Comparison of ENCODE assay signal across 8 cellular contexts in the genomic region with DNA sequence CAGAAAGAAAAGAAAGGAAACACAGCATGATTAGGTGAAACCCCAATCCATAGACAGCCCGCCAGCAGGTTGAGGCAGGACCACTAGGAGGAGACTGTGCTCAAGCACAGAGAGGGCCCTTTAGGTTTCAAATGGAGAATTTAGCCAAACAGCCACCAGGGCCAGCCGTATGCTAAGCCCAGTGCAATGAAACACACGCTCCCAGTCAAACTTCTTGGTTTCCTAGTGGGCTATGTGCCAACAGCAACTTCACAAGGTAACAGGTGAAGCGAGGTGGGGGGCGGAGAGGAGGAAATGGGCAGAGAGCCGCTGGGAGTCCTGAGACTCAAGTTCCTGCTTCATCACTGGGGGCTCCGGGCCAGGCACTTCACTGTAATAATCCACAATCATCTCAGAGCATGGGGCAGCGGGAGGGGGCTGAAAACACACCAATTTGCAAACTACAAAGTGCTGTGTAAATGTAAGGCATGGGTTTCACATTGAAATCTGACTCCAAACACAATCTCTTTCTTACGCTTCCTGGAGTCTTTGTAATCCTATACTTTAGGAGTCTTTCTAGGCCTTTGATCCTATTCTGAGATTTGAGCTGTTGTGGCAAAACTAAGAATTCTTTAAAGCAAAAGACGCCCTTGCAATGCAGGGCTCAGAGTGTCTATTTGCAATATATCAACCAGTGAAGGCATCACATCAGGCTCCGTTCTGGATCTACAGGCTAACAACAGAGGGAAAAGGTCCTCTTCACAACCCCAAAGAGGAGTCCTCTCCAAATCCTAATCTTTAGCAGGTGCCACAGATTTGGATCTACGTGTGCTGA.
DNase-seq lines count a peak whose midpoint lies in the region; ATAC-seq and TF ChIP-seq lines count a peak whose summit lies in the region.

No MANE protein-coding gene starts in this region.

- H3F3A ChIP-seq in neural progenitor cell (ENCODE audit: low read depth) = no peaks in the 10 kb centered on the region

- peak overlapping the region; percentile 33 for H2AFZ ChIP-seq in neural progenitor cell (replicated peaks)

- no peaks in the 10 kb centered on the region for H3K27me3 Mint-ChIP-seq in CD4-positive, CD25-positive, alpha-beta regulatory T cell
- peaks cover 2% of the 10 kb centered on the region for H3K27me3 Mint-ChIP-seq in neural progenitor cell (ENCODE audit: insufficient read depth, low read depth)

- peak overlapping the region; percentile 77 to 86 (median 82) for H3K4me3 Mint-ChIP-seq in CD4-positive, CD25-positive, alpha-beta regulatory T cell
- no peak overlapping the region for H3K4me3 Mint-ChIP-seq in neural progenitor cell

- peak overlapping the region; percentile 77 for H3K4me3 ChIP-seq in CD4-positive, CD25-positive, alpha-beta regulatory T cell (ENCODE audit: low read depth, low read length)
- no peak overlapping the region for H3K4me3 ChIP-seq in epithelial cell of proximal tubule (ENCODE audit: low read depth, low read length)
- H3K4me3 ChIP-seq in neural progenitor cell = no peak overlapping the region
- no peak overlapping the region for H3K4me3 ChIP-seq in uterus

- no peak overlapping the region for H3K9ac ChIP-seq in neural progenitor cell

- no peaks in the 10 kb centered on the region for H3K9me3 Mint-ChIP-seq in CD4-positive, CD25-positive, alpha-beta regulatory T cell
- peaks cover 3% of the 10 kb centered on the region for H3K9me3 Mint-ChIP-seq in neural progenitor cell

- peak overlapping the region; percentile 78 for H3K27ac ChIP-seq in CD4-positive, CD25-positive, alpha-beta regulatory T cell (ENCODE audit: insufficient read depth, low read length, poor library complexity, severe bottlenecking)
- no peak overlapping the region for H3K27ac ChIP-seq in neural progenitor cell
- H3K27ac ChIP-seq in uterus = peak overlapping the region in 1 of 2 donors; percentile 51

- H3K27ac Mint-ChIP-seq in CD4-positive, CD25-positive, alpha-beta regulatory T cell = peak overlapping the region; percentile 88 to 97 (median 95)
- peak overlapping the region; percentile 78 for H3K27ac Mint-ChIP-seq in neural progenitor cell

- no peak overlapping the region for H3K4me2 ChIP-seq in neural progenitor cell

- TF ChIP-seq CTCF in epithelial cell of proximal tubule (conservative IDR thresholded peaks at IDR 0.05; ENCODE audit: low read depth, low read length) = peak; percentile 96
- peak; percentile 68 for TF ChIP-seq CTCF in neural progenitor cell (IDR thresholded peaks at IDR 0.05)
- peak in 3 of 4 experiments; percentile 21 to 32 (median 29) for TF ChIP-seq CTCF in uterus (IDR thresholded peaks at IDR 0.05)

- H3K36me3 Mint-ChIP-seq in CD4-positive, CD25-positive, alpha-beta regulatory T cell = peaks cover 14% of the 10 kb centered on the region
- H3K36me3 Mint-ChIP-seq in neural progenitor cell = no peaks in the 10 kb centered on the region

- H3K27me3 ChIP-seq in CD4-positive, CD25-positive, alpha-beta regulatory T cell (ENCODE audit: control insufficient read depth, insufficient read depth, low read length) = no peaks in the 10 kb centered on the region
- H3K27me3 ChIP-seq in neural progenitor cell = no peaks in the 10 kb centered on the region
- H3K27me3 ChIP-seq in uterus = no peaks in the 10 kb centered on the region

- no peaks in the 10 kb centered on the region for H3K9me3 ChIP-seq in CD4-positive, CD25-positive, alpha-beta regulatory T cell (ENCODE audit: control insufficient read depth in 2 of 2, low read length in 2 of 2)
- no peaks in the 10 kb centered on the region for H3K9me3 ChIP-seq in neural progenitor cell (ENCODE audit: low read depth)
- H3K9me3 ChIP-seq in uterus = no peaks in the 10 kb centered on the region

- ATAC-seq in CD4-positive, CD25-positive, alpha-beta regulatory T cell (ENCODE audit: low read depth in 2 of 2) = peak; percentile 86 to 89
- ATAC-seq in HG03342 (IDR thresholded peaks at IDR 0.05; ENCODE audit: unreplicated experiment) = peak; percentile 82

- peaks cover 31% of the 10 kb centered on the region for H3K4me1 ChIP-seq in CD4-positive, CD25-positive, alpha-beta regulatory T cell (ENCODE audit: control insufficient read depth, insufficient read depth, low read length, poor library complexity, severe bottlenecking)
- peaks cover 7% of the 10 kb centered on the region for H3K4me1 ChIP-seq in neural progenitor cell
- no peaks in the 10 kb centered on the region for H3K4me1 ChIP-seq in uterus

- no peaks in the 10 kb centered on the region for H3K79me2 ChIP-seq in neural progenitor cell (ENCODE audit: low read depth)

- intact Hi-C loops in uterus (cut with DNase I; ENCODE audit: low total_unique reads) = no loop called here

- DNase-seq in CD4-positive, CD25-positive, alpha-beta regulatory T cell = peak; percentile 45 to 75 (median 52)
- DNase-seq in GM19240 (ENCODE audit: insufficient read length, low spot score) (peak; percentile 24), NCI-H774 (lab: John Stamatoyannopoulos, UW) (peak; percentile 61), epithelial cell of proximal tubule (ENCODE audit: low read depth) (no peak), neural progenitor cell (ENCODE audit: low spot score) (peak; percentile 58), uterus (peak in 1 of 2 donors; percentile 15)
- DNase-seq in activated CD8-positive, alpha-beta memory T cell treated with anti-CD3 and anti-CD28 coated beads for 4 hours (ENCODE audit: low read depth in 2 of 2) = peak; percentile 36 to 44

- H3K4me1 Mint-ChIP-seq in CD4-positive, CD25-positive, alpha-beta regulatory T cell = peaks cover 35 to 70% (median 47%) of the 10 kb centered on the region in 4 donors
- H3K4me1 Mint-ChIP-seq in neural progenitor cell = peaks cover 10% of the 10 kb centered on the region

- TF ChIP-seq POLR2A in uterus (IDR thresholded peaks at IDR 0.05) = no peak

- H4K20me1 ChIP-seq in neural progenitor cell (ENCODE audit: low read depth) = no peaks in the 10 kb centered on the region

- peaks cover 30% of the 10 kb centered on the region for H3K36me3 ChIP-seq in CD4-positive, CD25-positive, alpha-beta regulatory T cell (ENCODE audit: control insufficient read depth, insufficient read depth, low read length)
- H3K36me3 ChIP-seq in neural progenitor cell (no peaks in the 10 kb centered on the region), uterus (no peaks in the 10 kb centered on the region)

Comparison
In these comparisons a context has a peak if more than half of its experiments do, and no peak if none do; other contexts are left out.
1. CTCF ChIP-seq: peak in every context shown above with its lines; median percentile 96 in epithelial cell of proximal tubule; 68 in neural progenitor cell; 29 in uterus.